Comparison of ENCODE assay signal across 27 cellular contexts in the genomic region with DNA sequence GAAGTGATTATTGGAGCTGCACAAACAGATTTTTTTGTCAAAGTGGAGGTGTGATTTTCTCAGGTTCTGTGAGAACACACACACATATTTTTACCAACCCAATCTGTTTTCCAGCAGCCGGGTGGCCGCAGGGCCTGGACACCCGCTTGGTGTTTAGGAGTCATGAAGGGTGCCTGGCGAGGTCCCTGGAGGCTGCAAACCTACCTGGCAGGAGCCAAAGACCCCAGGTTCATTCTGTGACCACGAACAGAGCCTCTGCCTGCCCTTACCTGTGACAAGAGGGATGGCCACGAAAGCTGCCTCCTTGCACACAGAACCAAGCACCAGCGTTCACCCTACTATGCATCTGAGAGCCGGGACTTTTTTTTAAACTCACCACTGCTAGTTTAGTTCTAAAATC.
"Had no signal": no experiment of that assay in that cellular context is flagged by ENCODE, and none has a peak within 500 bp of the region (broad histone marks: within the 10 kb centered on the region; RNA-seq: fewer than 3 reads in every experiment).

No MANE protein-coding gene starts in this region.

- H3K9me3 ChIP-seq: ascending aorta, breast epithelium, colonic mucosa, esophagus squamous epithelium, gastroesophageal sphincter had no signal

- H3K27ac ChIP-seq: ascending aorta, breast epithelium, cardiac muscle cell, colonic mucosa, epithelial cell of prostate, esophagus squamous epithelium, gastroesophageal sphincter had no signal

- ATAC-seq: activated CD4-positive, alpha-beta T cell treated with anti-CD3 and anti-CD28 coated beads for 36 hours; activated CD8-positive, alpha-beta memory T cell treated with anti-CD3 and anti-CD28 coated beads, Interleukin-2, amount 10 ng/mL, durations not matched to agents 7 days and 5 days; activated CD8-positive, alpha-beta T cell treated with anti-CD3 and anti-CD28 coated beads, Interleukin-2, amount 10 ng/mL, durations not matched to agents 7 days and 5 days; activated naive CD4-positive, alpha-beta T cell treated with anti-CD3 and anti-CD28 coated beads, Interleukin-2, amount 50 U/mL, for 72 hours; activated T-cell treated with anti-CD3 and anti-CD28 coated beads, Interleukin-2, amount 50 U/mL, for 4 hours; activated T-helper 17 cell treated with anti-CD3 and anti-CD28 coated beads, Interleukin-2, amount 50 U/mL, for 72 hours; gastroesophageal sphincter had no signal

- H3K4me3 ChIP-seq: ascending aorta, breast epithelium, cardiac muscle cell, colonic mucosa, esophagus squamous epithelium, gastroesophageal sphincter had no signal

- DNase-seq: activated CD4-positive, alpha-beta memory T cell treated with anti-CD3 and anti-CD28 coated beads for 36 hours; activated CD4-positive, alpha-beta T cell treated with anti-CD3 and anti-CD28 coated beads for 36 hours; activated CD4-positive, alpha-beta T cell treated with anti-CD3 and anti-CD28 coated beads, Interleukin-2, amount 10 ng/mL, durations not matched to agents 24 days and 14 days; activated CD4-positive, CD25-positive, alpha-beta regulatory T cell; activated CD4-positive, CD25-positive, alpha-beta regulatory T cell treated with anti-CD3 and anti-CD28 coated beads, Interleukin-2, amount 50 U/mL, for 72 hours; activated CD8-positive, alpha-beta memory T cell treated with anti-CD3 and anti-CD28 coated beads, Interleukin-2, amount 10 ng/mL, durations not matched to agents 7 days and 5 days; activated CD8-positive, alpha-beta memory T cell treated with anti-CD3 and anti-CD28 coated beads, Interleukin-2, amount 50 U/mL, for 4 hours; activated CD8-positive, alpha-beta T cell treated with anti-CD3 and anti-CD28 coated beads, Interleukin-2, amount 10 ng/mL, durations not matched to agents 7 days and 5 days; activated gamma-delta T cell; activated naive CD4-positive, alpha-beta T cell; activated naive CD4-positive, alpha-beta T cell treated with anti-CD3 and anti-CD28 coated beads, Interleukin-2, amount 10 ng/mL, durations not matched to agents 7 days and 5 days; activated naive CD8-positive, alpha-beta T cell treated with anti-CD3 and anti-CD28 coated beads, Interleukin-2, amount 10 ng/mL, durations not matched to agents 7 days and 5 days; activated T-cell treated with anti-CD3 and anti-CD28 coated beads, Interleukin-2, amount 50 U/mL, for 4 hours; central memory CD4-positive, alpha-beta T cell; cerebellar nuclear complex; colonic mucosa; effector CD8-positive, alpha-beta T cell; esophagus squamous epithelium; foreskin melanocyte; T-helper 2 cell had no signal

- H3K4me1 ChIP-seq: ascending aorta, breast epithelium, colonic mucosa, esophagus squamous epithelium, gastroesophageal sphincter had no signal

- H3K36me3 ChIP-seq: ascending aorta, breast epithelium, cardiac muscle cell, colonic mucosa, esophagus squamous epithelium, gastroesophageal sphincter had no signal

- H3K27me3 ChIP-seq: ascending aorta, breast epithelium, cardiac muscle cell, colonic mucosa, gastroesophageal sphincter had no signal
